14 cellular contexts compared by ENCODE assay signal in the genomic region with DNA sequence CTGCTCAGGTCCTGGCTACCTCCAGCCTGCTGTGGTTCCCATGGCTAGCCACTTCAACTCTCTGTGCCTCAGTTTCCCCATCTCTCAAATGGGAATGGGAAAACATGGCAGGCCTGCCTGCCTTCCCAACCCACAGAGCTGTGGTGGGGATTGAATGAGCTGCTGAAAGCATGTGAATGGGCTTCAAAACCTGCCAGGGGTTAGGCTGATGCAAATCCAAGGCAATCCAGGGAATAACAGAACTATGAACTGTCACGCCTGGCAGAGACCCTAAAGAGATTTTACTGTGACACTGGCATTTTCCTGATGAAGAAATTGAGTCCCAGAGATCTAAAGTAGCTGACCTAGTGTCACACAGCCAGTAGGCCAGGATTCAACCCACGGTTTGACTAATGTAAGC.
"Had no signal": no experiment of that assay in that cellular context is flagged by ENCODE, and none has a peak within 500 bp of the region (broad histone marks: within the 10 kb centered on the region; RNA-seq: fewer than 3 reads in every experiment).

No MANE protein-coding gene starts in this region.

- H3K4me1 ChIP-seq: adrenal gland, body of pancreas, sigmoid colon, transverse colon had no signal

- ATAC-seq: body of pancreas; stimulated activated naive B cell treated with anti-CD40 and anti-IgM and Interleukin-4, amounts not matched to agents 10 μg/mL and 1 μg/mL and 100 μg/mL, for 72 hours had no signal

- H3K36me3 ChIP-seq: adrenal gland, sigmoid colon, SJCRH30, transverse colon had no signal

- DNase-seq: activated CD4-positive, alpha-beta T cell treated with anti-CD3 and anti-CD28 coated beads for 4 hours; activated gamma-delta T cell; adrenal gland; body of pancreas; cerebellar nuclear complex; endodermal cell; SJCRH30; stimulated activated CD4-positive, alpha-beta T cell treated with anti-CD3 and anti-CD28 coated beads, Interleukin-2, amount 100 ng/mL, for 24 hours; stimulated activated naive B cell treated with anti-CD40 and anti-IgM and Interleukin-4, amounts not matched to agents 10 μg/mL and 1 μg/mL and 100 μg/mL, for 72 hours; transverse colon had no signal

- H3K27ac ChIP-seq: adrenal gland, body of pancreas, sigmoid colon, SJCRH30, transverse colon, VCaP had no signal

- H3K9me3 Mint-ChIP-seq: activated T-cell treated with anti-CD3 and anti-CD28 coated beads, Interleukin-2, amount 50 U/mL, for 24 hours; endodermal cell; stimulated activated naive B cell treated with anti-CD40 and anti-IgM and Interleukin-4, amounts not matched to agents 10 μg/mL and 1 μg/mL and 100 μg/mL, for 72 hours had no signal

- H3K36me3 Mint-ChIP-seq: mesothelial cell of epicardium; stimulated activated naive B cell treated with anti-CD40 and anti-IgM and Interleukin-4, amounts not matched to agents 10 μg/mL and 1 μg/mL and 100 μg/mL, for 72 hours had no signal

- H3K9me3 ChIP-seq: adrenal gland, body of pancreas, sigmoid colon, SJCRH30, transverse colon had no signal

- H3K27me3 ChIP-seq: adrenal gland, body of pancreas, sigmoid colon, SJCRH30, transverse colon had no signal

- H3K4me3 ChIP-seq: adrenal gland, body of pancreas, sigmoid colon, SJCRH30, transverse colon had no signal

- H3K27ac Mint-ChIP-seq: endodermal cell; mesothelial cell of epicardium; stimulated activated naive B cell treated with anti-CD40 and anti-IgM and Interleukin-4, amounts not matched to agents 10 μg/mL and 1 μg/mL and 100 μg/mL, for 72 hours had no signal

- H3K4me3 Mint-ChIP-seq: activated T-cell treated with anti-CD3 and anti-CD28 coated beads, Interleukin-2, amount 50 U/mL, for 24 hours; endodermal cell; mesothelial cell of epicardium; stimulated activated naive B cell treated with anti-CD40 and anti-IgM and Interleukin-4, amounts not matched to agents 10 μg/mL and 1 μg/mL and 100 μg/mL, for 72 hours had no signal

- H3K27me3 Mint-ChIP-seq: activated T-cell treated with anti-CD3 and anti-CD28 coated beads, Interleukin-2, amount 50 U/mL, for 24 hours; stimulated activated naive B cell treated with anti-CD40 and anti-IgM and Interleukin-4, amounts not matched to agents 10 μg/mL and 1 μg/mL and 100 μg/mL, for 72 hours had no signal

- H3K4me1 Mint-ChIP-seq: mesothelial cell of epicardium; stimulated activated naive B cell treated with anti-CD40 and anti-IgM and Interleukin-4, amounts not matched to agents 10 μg/mL and 1 μg/mL and 100 μg/mL, for 72 hours had no signal
